In genomic region chr7:156962145-156962544, GRCh38 we compare ENCODE assay signal across 14 cellular contexts.
DNase-seq lines count a peak whose midpoint lies in the region; ATAC-seq lines count a peak whose summit lies in the region.
"Had no signal": no experiment of that assay in that cellular context is flagged by ENCODE, and none has a peak within 500 bp of the region (broad histone marks: within the 10 kb centered on the region; RNA-seq: fewer than 3 reads in every experiment).

No MANE protein-coding gene starts in this region.

- peak; percentile 62 for ATAC-seq in HG03108 (IDR thresholded peaks at IDR 0.05; ENCODE audit: unreplicated experiment)
- ATAC-seq: CD8-positive, alpha-beta T cell had no signal

- peak; percentile 44 for DNase-seq in activated CD8-positive, alpha-beta memory T cell treated with anti-CD3 and anti-CD28 coated beads for 24 hours
- DNase-seq in activated CD8-positive, alpha-beta memory T cell treated with anti-CD3 and anti-CD28 coated beads, Interleukin-2, amount 50 U/mL, for 4 hours, result no peak
- DNase-seq in islet precursor cell, result peak; percentile 21
- no peak for DNase-seq in AG08396 (ENCODE audit: low spot score)
- DNase-seq in CD1c-positive myeloid dendritic cell (ENCODE audit: extremely low spot score), result no peak
- DNase-seq: C1 segment of cervical spinal cord; Caco-2; CD4-positive, CD25-positive, alpha-beta regulatory T cell; CD8-positive, alpha-beta T cell; DMS153; DND-41; GOT3; HFFc6 had no signal

Comparison
In these comparisons a context has a peak if more than half of its experiments do, and no peak if none do; other contexts are left out.
1. DNase-seq: peak in activated CD8-positive, alpha-beta memory T cell treated with anti-CD3 and anti-CD28 coated beads for 24 hours (single experiment) and islet precursor cell (single experiment); none in activated CD8-positive, alpha-beta memory T cell treated with anti-CD3 and anti-CD28 coated beads, Interleukin-2, amount 50 U/mL, for 4 hours (single experiment), AG08396 (single experiment) and CD1c-positive myeloid dendritic cell (single experiment).